8 cellular contexts compared by ENCODE assay signal in genomic region chr6:16762265-16762546, GRCh38. TPM values are rescaled to one million over a fixed set of nuclear protein-coding genes. Genes with fewer than 3 reads are reported as not detected.
DNase-seq lines count a peak whose midpoint lies in the region; FAIRE-seq and TF ChIP-seq lines count a peak whose summit lies in the region.

No MANE protein-coding gene starts in this region.

- H2AFZ ChIP-seq in OCI-LY3 (ENCODE audit: low read depth, low read length) (no peak overlapping the region), osteoblast (ENCODE audit: low read length) (peak overlapping the region; percentile 88)

- H3K4me1 ChIP-seq in OCI-LY3 (ENCODE audit: low read length) (peaks cover 11% of the 10 kb centered on the region), endodermal cell (ENCODE audit: control insufficient read depth, insufficient read depth, low read length) (peaks cover 9% of the 10 kb centered on the region), osteoblast (ENCODE audit: insufficient read depth, low read length) (peaks cover 55% of the 10 kb centered on the region)

- H3K9me3 ChIP-seq in OCI-LY3 (ENCODE audit: insufficient read depth, low read length), result no peaks in the 10 kb centered on the region
- H3K9me3 ChIP-seq in endodermal cell (ENCODE audit: control insufficient read depth, low read length), result no peaks in the 10 kb centered on the region
- no peaks in the 10 kb centered on the region for H3K9me3 ChIP-seq in osteoblast (ENCODE audit: low read depth, low read length)

- H3K4me3 Mint-ChIP-seq in endodermal cell, result peak overlapping the region; percentile 84

- no peak overlapping the region for H3K9ac ChIP-seq in OCI-LY3 (ENCODE audit: low read length)
- H3K9ac ChIP-seq in endodermal cell (ENCODE audit: extremely low read depth, low read length, poor library complexity, severe bottlenecking), result peak overlapping the region; percentile 70

- H4K20me1 ChIP-seq in OCI-LY3 (ENCODE audit: insufficient read depth, low read length) (no peaks in the 10 kb centered on the region), osteoblast (ENCODE audit: insufficient read depth, low read length) (peaks cover 6% of the 10 kb centered on the region)

- FAIRE-seq in H54 (lab: Jason Lieb, UNC), result no peak

- TF ChIP-seq POLR2A in H54 (IDR thresholded peaks at IDR 0.05; ENCODE audit: low read depth, low read length), result no peak

- TF ChIP-seq CTCF in OCI-LY3 (IDR thresholded peaks at IDR 0.05; ENCODE audit: low read depth, low read length) (no peak), endodermal cell (conservative IDR thresholded peaks at IDR 0.05) (no peak), osteoblast (IDR thresholded peaks at IDR 0.05; ENCODE audit: extremely low read depth, low read depth, low read length) (no peak)

- peaks cover 37% of the 10 kb centered on the region for H3K27me3 ChIP-seq in OCI-LY3 (ENCODE audit: low read depth, low read length)
- H3K27me3 ChIP-seq in endodermal cell (ENCODE audit: control insufficient read depth, insufficient read depth, low read length, poor library complexity, severe bottlenecking), result peaks cover 9% of the 10 kb centered on the region
- H3K27me3 ChIP-seq in osteoblast (ENCODE audit: insufficient read depth, low read length), result no peaks in the 10 kb centered on the region

- H3K79me2 ChIP-seq in OCI-LY3 (ENCODE audit: low read length) (no peaks in the 10 kb centered on the region), osteoblast (ENCODE audit: insufficient read depth, low read length) (peaks cover 27% of the 10 kb centered on the region)

- WGBS in endodermal cell (ENCODE audit: insufficient coverage in 1 of 2, insufficient read length in 1 of 2), 2 experiments, result 0% methylated on average over 14 to 21 of the region's 21 CpGs

- no peaks in the 10 kb centered on the region for H3K36me3 Mint-ChIP-seq in endodermal cell (ENCODE audit: low read depth)

- peaks cover 17% of the 10 kb centered on the region for H3K4me1 Mint-ChIP-seq in endodermal cell

- H3K27ac ChIP-seq in OCI-LY3 (ENCODE audit: low read length), result no peak overlapping the region
- no peak overlapping the region for H3K27ac ChIP-seq in endodermal cell (ENCODE audit: low read depth, low read length)
- H3K27ac ChIP-seq in osteoblast (ENCODE audit: low read depth, low read length), result peak overlapping the region; percentile 94

- H3K4me2 ChIP-seq in OCI-LY3 (ENCODE audit: low read length) (peak overlapping the region; percentile 82), osteoblast (ENCODE audit: insufficient read depth, low read length) (peak overlapping the region; percentile 99)

- peaks cover 3% of the 10 kb centered on the region for H3K27me3 Mint-ChIP-seq in endodermal cell (ENCODE audit: insufficient read depth)

- H3K9me3 Mint-ChIP-seq in endodermal cell, result no peaks in the 10 kb centered on the region

- peak overlapping the region; percentile 80 for H3K27ac Mint-ChIP-seq in endodermal cell

- no peaks in the 10 kb centered on the region for H3K36me3 ChIP-seq in OCI-LY3 (replicated peaks; ENCODE audit: low read depth, low read length)
- no peaks in the 10 kb centered on the region for H3K36me3 ChIP-seq in endodermal cell (ENCODE audit: control insufficient read depth, insufficient read depth, low read length)
- H3K36me3 ChIP-seq in osteoblast (ENCODE audit: insufficient read depth, low read length), result no peaks in the 10 kb centered on the region

- H3K4me3 ChIP-seq in GM08714 (ENCODE audit: low read length), result peak overlapping the region; percentile 72
- peak overlapping the region; percentile 81 for H3K4me3 ChIP-seq in OCI-LY3 (ENCODE audit: low read length)
- peak overlapping the region; percentile 87 for H3K4me3 ChIP-seq in endodermal cell (ENCODE audit: low read length)
- peak overlapping the region; percentile 91 for H3K4me3 ChIP-seq in osteoblast (ENCODE audit: insufficient read depth, low read length)

- DNase-seq in H54 (ENCODE audit: insufficient read length, low spot score) (peak; percentile 43), endodermal cell (no peak), osteoblast (ENCODE audit: insufficient read length, low spot score, missing footprints) (peak; percentile 83), HK-2 (ENCODE audit: unreplicated experiment) (no peak), dedifferentiated amniotic fluid mesenchymal stem cell (ENCODE audit: extremely low spot score) (no peak), DMS153 treated with DMSO at 0.1 percent for 48 hours (lab: John Stamatoyannopoulos, UW; ENCODE audit: unreplicated experiment) (no peak)

RNA-seq across cellular contexts. Expression of gene ATXN1, which starts 0.9 kb away (rescaled TPM):
- total RNA-seq in endodermal cell (10 to 100 TPM; 10.4 to 15.9 TPM), osteoblast (44.2 and 48.5 TPM in 2 replicates)
- polyA plus RNA-seq in endodermal cell (2013, experiment 1 of 2), result 4.0 TPM
- polyA plus RNA-seq in endodermal cell (2013, experiment 2 of 2), result 4.2 TPM

Comparison
In these comparisons a context has a peak if more than half of its experiments do, and no peak if none do; other contexts are left out.
1. DNase-seq: peak in H54 (single experiment) and osteoblast (single experiment); none in endodermal cell (single experiment), HK-2 (single experiment), dedifferentiated amniotic fluid mesenchymal stem cell (single experiment) and DMS153 treated with DMSO at 0.1 percent for 48 hours (single experiment).
2. Peak in every context shown above with its lines, with median percentiles within 50 percentile points of each other: H3K4me3 ChIP-seq.